ENCODE assay signal across 11 cellular contexts in the genomic region with DNA sequence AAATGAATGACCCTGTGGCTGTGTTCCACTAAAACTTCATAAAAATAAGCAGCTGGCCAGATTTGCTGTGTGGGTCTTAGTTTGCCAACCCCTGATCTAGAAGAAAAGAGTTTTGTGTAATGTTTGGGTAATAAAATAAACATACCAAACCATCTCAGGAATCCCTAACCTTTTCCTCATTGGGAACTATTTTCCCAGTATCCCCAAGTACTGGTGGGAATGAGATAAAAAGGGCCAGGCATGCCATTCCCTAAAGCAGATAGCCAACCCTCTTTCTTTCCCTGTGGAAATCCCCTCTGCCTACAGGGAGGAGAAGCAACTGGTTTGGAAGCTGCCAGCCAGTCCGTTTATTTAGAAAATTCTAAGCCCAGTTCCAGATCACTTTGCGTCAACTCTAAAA.
A peak's percentile ranks its signal among the peaks of the same experiment; 100 is the strongest.
DNase-seq lines count a peak whose midpoint lies in the region; ATAC-seq, FAIRE-seq and TF ChIP-seq lines count a peak whose summit lies in the region.
"Had no signal": no experiment of that assay in that cellular context is flagged by ENCODE, and none has a peak within 500 bp of the region (broad histone marks: within the 10 kb centered on the region; RNA-seq: fewer than 3 reads in every experiment).

No MANE protein-coding gene starts in this region.

- ATAC-seq in WTC11 = no peak
- no peak for ATAC-seq in GM18907 (IDR thresholded peaks at IDR 0.05; ENCODE audit: unreplicated experiment)
- ATAC-seq: naive thymus-derived CD4-positive, alpha-beta T cell; stimulated activated naive B cell treated with anti-CD40 and anti-IgM and Interleukin-4, amounts not matched to agents 10 μg/mL and 1 μg/mL and 100 μg/mL, for 72 hours had no signal

- H3K36me3 ChIP-seq in kidney (ENCODE audit: control insufficient read depth in 1 of 2, insufficient read depth in 2 of 2, low read length in 2 of 2) (no peaks in the 10 kb centered on the region), stomach (no peaks in the 10 kb centered on the region), BE2C (no peaks in the 10 kb centered on the region)
- H3K36me3 ChIP-seq: breast epithelium had no signal

- H3K4me1 ChIP-seq in kidney (ENCODE audit: control insufficient read depth in 1 of 2, insufficient read depth in 1 of 2, low read depth in 1 of 2, low read length in 2 of 2) = peaks cover 8 to 22% of the 10 kb centered on the region in 2 donors
- H3K4me1 ChIP-seq in stomach = peaks cover 7 to 41% (median 25%) of the 10 kb centered on the region in 4 donors
- peaks cover 7% of the 10 kb centered on the region; the same call in 1 of the 2 replicates for H3K4me1 ChIP-seq in BE2C
- H3K4me1 ChIP-seq: breast epithelium had no signal

- H3K9me3 ChIP-seq in kidney (ENCODE audit: control insufficient read depth in 1 of 2, low read length in 2 of 2) = no peaks in the 10 kb centered on the region
- peaks cover 0 to 6% (median 0%) of the 10 kb centered on the region in 4 donors for H3K9me3 ChIP-seq in stomach
- no peaks in the 10 kb centered on the region for H3K9me3 ChIP-seq in BE2C
- H3K9me3 ChIP-seq: breast epithelium had no signal

- intact Hi-C loops in kidney (cut with DNase I) (no loop called here), stomach (cut with DNase I; ENCODE audit: low total_unique reads) (no loop called here)

- H3K9ac ChIP-seq in kidney (ENCODE audit: low read length in 2 of 2) = no peak overlapping the region

- no peak overlapping the region for H3K4me3 Mint-ChIP-seq in WTC11
- H3K4me3 Mint-ChIP-seq: naive thymus-derived CD4-positive, alpha-beta T cell; stimulated activated naive B cell treated with anti-CD40 and anti-IgM and Interleukin-4, amounts not matched to agents 10 μg/mL and 1 μg/mL and 100 μg/mL, for 72 hours had no signal

- H3K4me3 ChIP-seq in kidney (ENCODE audit: low read length in 2 of 2) (no peak overlapping the region), stomach (peak overlapping the region; percentile 2 to 28 (median 17)), BE2C (ENCODE audit: low read depth, low read length) (no peak overlapping the region)

- TF ChIP-seq EP300 in stomach (IDR thresholded peaks at IDR 0.05) = no peak

- peaks cover 16% of the 10 kb centered on the region for H3K36me3 Mint-ChIP-seq in WTC11

- no peak for FAIRE-seq in kidney (lab: Jason Lieb, UNC)

- H3K27me3 Mint-ChIP-seq in WTC11 (ENCODE audit: low read depth) = no peaks in the 10 kb centered on the region
- H3K27me3 Mint-ChIP-seq: naive thymus-derived CD4-positive, alpha-beta T cell; stimulated activated naive B cell treated with anti-CD40 and anti-IgM and Interleukin-4, amounts not matched to agents 10 μg/mL and 1 μg/mL and 100 μg/mL, for 72 hours had no signal

- DNase-seq in GM04503 (ENCODE audit: low read depth) (peak; percentile 26), astrocyte of the hippocampus (ENCODE audit: low read depth, low spot score) (peak; percentile 74), kidney (no peak), stomach (no peak), WTC11 (ENCODE audit: low spot score) (no peak), BE2C (no peak)
- DNase-seq in central memory CD4-positive, alpha-beta T cell = no peak
- DNase-seq: naive thymus-derived CD4-positive, alpha-beta T cell; stimulated activated naive B cell treated with anti-CD40 and anti-IgM and Interleukin-4, amounts not matched to agents 10 μg/mL and 1 μg/mL and 100 μg/mL, for 72 hours had no signal

- H3K27me3 ChIP-seq in stomach (no peaks in the 10 kb centered on the region), BE2C (no peaks in the 10 kb centered on the region)
- H3K27me3 ChIP-seq: breast epithelium had no signal

- 42 to 68% (median 61%) methylated on average over 2 of the region's 2 CpGs for WGBS in stomach, 5 donors

- no peak overlapping the region for H3K27ac Mint-ChIP-seq in WTC11
- H3K27ac Mint-ChIP-seq: naive thymus-derived CD4-positive, alpha-beta T cell; stimulated activated naive B cell treated with anti-CD40 and anti-IgM and Interleukin-4, amounts not matched to agents 10 μg/mL and 1 μg/mL and 100 μg/mL, for 72 hours had no signal

- POLR2A ChIA-PET in WTC11 (lab: Charles Lee) = no interaction called here

- H3K4me1 Mint-ChIP-seq in WTC11 = no peaks in the 10 kb centered on the region
- H3K4me1 Mint-ChIP-seq: naive thymus-derived CD4-positive, alpha-beta T cell had no signal

- CTCF ChIA-PET in WTC11 (lab: Charles Lee) = interaction anchor here (0.6 kb wide), 1 partner anchor 202 kb away, joined by 3 read pairs; no protein-coding TSS in a partner anchor

- H3K27ac ChIP-seq in kidney (ENCODE audit: low read depth in 2 of 2, low read length in 2 of 2) (peak overlapping the region; percentile 33 to 91), stomach (peak overlapping the region in 4 of 5 donors; percentile 58 to 85 (median 80))

- TF ChIP-seq CTCF in kidney (IDR thresholded peaks at IDR 0.05; ENCODE audit: borderline replicate concordance, extremely low read depth, insufficient read depth) (no peak), stomach (IDR thresholded peaks at IDR 0.05) (no peak), WTC11 (IDR thresholded peaks at IDR 0.05) (no peak), BE2C (IDR thresholded peaks at IDR 0.05; ENCODE audit: low read depth, low read length) (no peak)

- TF ChIP-seq POLR2A in stomach (IDR thresholded peaks at IDR 0.05) = no peak

- peaks cover 6% of the 10 kb centered on the region; the same call in 1 of the 2 replicates for H3K9me3 Mint-ChIP-seq in WTC11

TF ChIP-seq in WTC11, 78 proteins besides CTCF, POLR2A, EP300 and RAD21:
- TF ChIP-seq SP1 (CRISPR knock-in tag; conservative IDR thresholded peaks at IDR 0.05) (no peak), FOXP1 (CRISPR knock-in tag; IDR thresholded peaks at IDR 0.05; ENCODE audit: borderline replicate concordance) (no peak), ERG (CRISPR knock-in tag; IDR thresholded peaks at IDR 0.05) (no peak), ZNF138 (CRISPR knock-in tag; conservative IDR thresholded peaks at IDR 0.05) (no peak)
- TF ChIP-seq, protein P1, sequence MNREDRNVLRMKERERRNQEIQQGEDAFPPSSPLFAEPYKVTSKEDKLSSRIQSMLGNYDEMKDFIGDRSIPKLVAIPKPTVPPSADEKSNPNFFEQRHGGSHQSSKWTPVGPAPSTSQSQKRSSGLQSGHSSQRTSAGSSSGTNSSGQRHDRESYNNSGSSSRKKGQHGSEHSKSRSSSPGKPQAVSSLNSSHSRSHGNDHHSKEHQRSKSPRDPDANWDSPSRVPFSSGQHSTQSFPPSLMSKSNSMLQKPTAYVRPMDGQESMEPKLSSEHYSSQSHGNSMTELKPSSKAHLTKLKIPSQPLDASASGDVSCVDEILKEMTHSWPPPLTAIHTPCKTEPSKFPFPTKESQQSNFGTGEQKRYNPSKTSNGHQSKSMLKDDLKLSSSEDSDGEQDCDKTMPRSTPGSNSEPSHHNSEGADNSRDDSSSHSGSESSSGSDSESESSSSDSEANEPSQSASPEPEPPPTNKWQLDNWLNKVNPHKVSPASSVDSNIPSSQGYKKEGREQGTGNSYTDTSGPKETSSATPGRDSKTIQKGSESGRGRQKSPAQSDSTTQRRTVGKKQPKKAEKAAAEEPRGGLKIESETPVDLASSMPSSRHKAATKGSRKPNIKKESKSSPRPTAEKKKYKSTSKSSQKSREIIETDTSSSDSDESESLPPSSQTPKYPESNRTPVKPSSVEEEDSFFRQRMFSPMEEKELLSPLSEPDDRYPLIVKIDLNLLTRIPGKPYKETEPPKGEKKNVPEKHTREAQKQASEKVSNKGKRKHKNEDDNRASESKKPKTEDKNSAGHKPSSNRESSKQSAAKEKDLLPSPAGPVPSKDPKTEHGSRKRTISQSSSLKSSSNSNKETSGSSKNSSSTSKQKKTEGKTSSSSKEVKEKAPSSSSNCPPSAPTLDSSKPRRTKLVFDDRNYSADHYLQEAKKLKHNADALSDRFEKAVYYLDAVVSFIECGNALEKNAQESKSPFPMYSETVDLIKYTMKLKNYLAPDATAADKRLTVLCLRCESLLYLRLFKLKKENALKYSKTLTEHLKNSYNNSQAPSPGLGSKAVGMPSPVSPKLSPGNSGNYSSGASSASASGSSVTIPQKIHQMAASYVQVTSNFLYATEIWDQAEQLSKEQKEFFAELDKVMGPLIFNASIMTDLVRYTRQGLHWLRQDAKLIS (CRISPR knock-in tag; IDR thresholded peaks at IDR 0.05; ENCODE audit: borderline replicate concordance) = no peak
TF ChIP-seq in WTC11: peak in this region for 0.

Comparison
In these comparisons a context has a peak if more than half of its experiments do, and no peak if none do; other contexts are left out.
1. DNase-seq: peak in GM04503 (single experiment) and astrocyte of the hippocampus (single experiment); none in kidney (single experiment), stomach (single experiment), WTC11 (single experiment), central memory CD4-positive, alpha-beta T cell (single experiment) and BE2C (single experiment).
2. H3K4me3 ChIP-seq: peak in stomach (4 of 4); none in kidney (0 of 2) and BE2C (single experiment).